ENCODE assay signal across 23 cellular contexts in genomic region chr17:49002331-49002730, GRCh38. TPM values are rescaled to one million over a fixed set of nuclear protein-coding genes. Genes with fewer than 3 reads are reported as not detected.
DNase-seq lines count a peak whose midpoint lies in the region; FAIRE-seq and TF ChIP-seq lines count a peak whose summit lies in the region.
"Had no signal": no experiment of that assay in that cellular context is flagged by ENCODE, and none has a peak within 500 bp of the region (broad histone marks: within the 10 kb centered on the region; RNA-seq: fewer than 3 reads in every experiment).

No MANE protein-coding gene starts in this region.

- CTCF ChIA-PET in H1 (lab: Charles Lee; ENCODE audit: partially characterized antibody), result interaction anchor here (1.1 to 7.4 kb wide), 4 partner anchors 11 to 34 kb away, joined by 3 to 74 read pairs (median 6); no protein-coding TSS in a partner anchor

- H3K9me3 ChIP-seq in OCI-LY1 (ENCODE audit: low read length) (no peaks in the 10 kb centered on the region), H1 (ENCODE audit: insufficient read depth in 2 of 2, low read depth in 1 of 2, low read length in 1 of 2) (no peaks in the 10 kb centered on the region)
- H3K9me3 ChIP-seq: sigmoid colon had no signal

- no peak overlapping the region for H4K91ac ChIP-seq in H1 (replicated peaks; ENCODE audit: insufficient read length, low read length)

- no peak overlapping the region for H2BK5ac ChIP-seq in H1 (ENCODE audit: low read depth, low read length)

- H2BK15ac ChIP-seq in H1 (ENCODE audit: low read length), result no peak overlapping the region

- no peaks in the 10 kb centered on the region for H4K20me1 ChIP-seq in OCI-LY1 (ENCODE audit: insufficient read depth, low read length)
- peaks cover 34 to 38% of the 10 kb centered on the region in 2 experiments for H4K20me1 ChIP-seq in H1 (replicated peaks in 1 of 2; ENCODE audit: control insufficient read depth in 1 of 2, insufficient read depth in 2 of 2, low read length in 2 of 2)

- H3K4me1 ChIP-seq in OCI-LY1 (ENCODE audit: insufficient read depth, low read length, severe bottlenecking), result peaks cover 39% of the 10 kb centered on the region
- peaks cover 1 to 25% (median 19%) of the 10 kb centered on the region in 4 experiments; a peak in 6 of 7 replicates for H3K4me1 ChIP-seq in H1 (replicated peaks in 1 of 4; ENCODE audit: control insufficient read depth in 3 of 4, insufficient read depth in 4 of 4, low read length in 3 of 4)

- H3K23me2 ChIP-seq in H1 (ENCODE audit: low read depth, low read length), result peaks cover 14% of the 10 kb centered on the region; the same call in 1 of the 2 replicates

- no peak for TF ChIP-seq POLR2A in GM12892 (IDR thresholded peaks at IDR 0.05; ENCODE audit: low read depth, low read length)
- no peak for TF ChIP-seq POLR2A in H1 (IDR thresholded peaks at IDR 0.05; ENCODE audit: control extremely low read depth in 1 of 2, low read depth in 2 of 2, low read length in 2 of 2)

- H3K36me3 ChIP-seq in OCI-LY1 (ENCODE audit: insufficient read depth, low read length) (peaks cover 10% of the 10 kb centered on the region; the same call in 1 of the 2 replicates), H1 (ENCODE audit: control insufficient read depth in 2 of 4, insufficient read depth in 4 of 4, low read length in 3 of 4) (peaks cover 2 to 58% (median 16%) of the 10 kb centered on the region in 4 experiments; a peak in 5 of 8 replicates)
- H3K36me3 ChIP-seq: sigmoid colon had no signal

- no peak for TF ChIP-seq EP300 in H1 (IDR thresholded peaks at IDR 0.05; ENCODE audit: borderline replicate concordance in 1 of 2, low read depth in 2 of 2, low read length in 2 of 2)

- no peak overlapping the region for H2AFZ ChIP-seq in OCI-LY1 (ENCODE audit: low read length)
- H2AFZ ChIP-seq in H1 (ENCODE audit: low read length), result no peak overlapping the region

- H3F3A ChIP-seq in OCI-LY1 (ENCODE audit: insufficient read depth, low read length), result no peaks in the 10 kb centered on the region

- no peak overlapping the region for H3K23ac ChIP-seq in H1 (ENCODE audit: insufficient read length)

- H3K27ac Mint-ChIP-seq in nephron, result peak overlapping the region in 2 of 3 experiments; percentile 74 to 86
- H3K27ac Mint-ChIP-seq: activated naive CD4-positive, alpha-beta T cell treated with anti-CD3 and anti-CD28 coated beads, Interleukin-2, amount 50 U/mL, for 72 hours; CD14-positive monocyte; stimulated activated effector memory CD8-positive, alpha-beta T cell treated with anti-CD3 and anti-CD28 coated beads, Interleukin-12 subunit alpha, Interleukin-12 subunit beta, amount 100 ng/mL, for 72 hours had no signal

- H3K4me3 ChIP-seq in OCI-LY1 (ENCODE audit: low read depth, low read length, poor library complexity, severe bottlenecking) (no peak overlapping the region), H1 (ENCODE audit: extremely low read depth in 1 of 4, insufficient read depth in 2 of 4, low read depth in 3 of 4, low read length in 4 of 4) (peak overlapping the region in 3 of 4 experiments; percentile 42 to 100 (median 91); a peak in 5 of 8 replicates)
- H3K4me3 ChIP-seq: lung, sigmoid colon had no signal

- H3K79me1 ChIP-seq in H1 (ENCODE audit: low read depth, low read length), result peaks cover 8% of the 10 kb centered on the region

- DNase-seq in GM12892 (ENCODE audit: insufficient read length) (no peak), H1 (ENCODE audit: low read depth in 1 of 2, low spot score in 2 of 2) (no peak), NCI-H2029 treated with DMSO at 0.1 percent for 48 hours (lab: John Stamatoyannopoulos, UW) (no peak), GM10266 (ENCODE audit: extremely low spot score) (no peak), NCI-H1105 (lab: John Stamatoyannopoulos, UW) (no peak)
- DNase-seq in activated naive CD4-positive, alpha-beta T cell (lab: John Stamatoyannopoulos, UW), result no peak
- DNase-seq: ACHN, kidney, MV-4-11, NCI-H1930, NCI-H345, sigmoid colon, T1000 had no signal

- peaks cover 74% of the 10 kb centered on the region for H3K4me1 Mint-ChIP-seq in nephron

- H4K5ac ChIP-seq in H1 (ENCODE audit: insufficient read length, low read depth, low read length), result no peak overlapping the region

- H3K27ac ChIP-seq in OCI-LY1 (ENCODE audit: low read depth, low read length, poor library complexity, severe bottlenecking), result no peak overlapping the region
- H3K27ac ChIP-seq in H1 (ENCODE audit: low read depth, low read length), result no peak overlapping the region
- H3K27ac ChIP-seq: sigmoid colon had no signal

- H2BK12ac ChIP-seq in H1 (ENCODE audit: low read depth, low read length), result no peak overlapping the region

- TF ChIP-seq CTCF in OCI-LY1 (IDR thresholded peaks at IDR 0.05; ENCODE audit: low read length) (no peak), H1 (IDR thresholded peaks at IDR 0.05; ENCODE audit: control extremely low read depth in 1 of 3, insufficient read depth in 1 of 3, low read depth in 1 of 3, low read length in 3 of 3) (no peak), nephron (IDR thresholded peaks at IDR 0.05; ENCODE audit: unreplicated experiment in 3 of 3) (no peak), GM10266 (IDR thresholded peaks at IDR 0.05; ENCODE audit: control insufficient read depth, insufficient read depth, low read depth, missing control alignments) (no peak)

- no peak for TF ChIP-seq RAD21 in H1 (IDR thresholded peaks at IDR 0.05 in 1 of 2, conservative IDR thresholded peaks at IDR 0.05 in 1 of 2; ENCODE audit: low read depth in 2 of 2, low read length in 2 of 2)

- H3K4me2 ChIP-seq in OCI-LY1 (ENCODE audit: low read length) (peak overlapping the region; percentile 76; the same call in 1 of the 2 replicates), H1 (ENCODE audit: insufficient read depth in 1 of 2, low read depth in 2 of 2, low read length in 2 of 2) (peak overlapping the region; percentile 67 to 88)

- no peaks in the 10 kb centered on the region for H3K9me2 ChIP-seq in OCI-LY1 (ENCODE audit: low read depth, low read length)

- no peak overlapping the region for H3K18ac ChIP-seq in H1 (ENCODE audit: extremely low read depth, low read length)

- H2BK20ac ChIP-seq in H1 (ENCODE audit: low read length), result no peak overlapping the region

- H3K79me2 ChIP-seq in OCI-LY1 (ENCODE audit: insufficient read depth, low read length) (peaks cover 71% of the 10 kb centered on the region), H1 (ENCODE audit: control insufficient read depth in 1 of 2, insufficient read depth in 2 of 2, low read length in 2 of 2) (peaks cover 76 to 100% of the 10 kb centered on the region in 2 experiments)

- H4K8ac ChIP-seq in H1 (ENCODE audit: extremely low read depth, insufficient read depth, low read length), result no peak overlapping the region

- POLR2A ChIA-PET in H1 (lab: Charles Lee; ENCODE audit: partially characterized antibody), result interaction anchor here (0.8 to 14.3 kb wide), 7 partner anchors 8 to 93 kb away, joined by 3 to 366 read pairs (median 4); no protein-coding TSS in a partner anchor

- H3K56ac ChIP-seq in H1 (replicated peaks; ENCODE audit: insufficient read length, low read depth, low read length), result no peak overlapping the region

- H3K27me3 Mint-ChIP-seq in nephron (ENCODE audit: low read depth), result no peaks in the 10 kb centered on the region

- H3K4me3 Mint-ChIP-seq in nephron, result peak overlapping the region; percentile 71 to 83 (median 74)
- H3K4me3 Mint-ChIP-seq: stimulated activated effector memory CD8-positive, alpha-beta T cell treated with anti-CD3 and anti-CD28 coated beads, Interleukin-12 subunit alpha, Interleukin-12 subunit beta, amount 100 ng/mL, for 72 hours had no signal

- H3K9me3 Mint-ChIP-seq in nephron, result no peaks in the 10 kb centered on the region
- H3K9me3 Mint-ChIP-seq: activated naive CD4-positive, alpha-beta T cell treated with anti-CD3 and anti-CD28 coated beads, Interleukin-2, amount 50 U/mL, for 72 hours; stimulated activated effector memory CD8-positive, alpha-beta T cell treated with anti-CD3 and anti-CD28 coated beads, Interleukin-12 subunit alpha, Interleukin-12 subunit beta, amount 100 ng/mL, for 72 hours had no signal

- H3K27me3 ChIP-seq in OCI-LY1 (ENCODE audit: insufficient read depth, low read length), result no peaks in the 10 kb centered on the region
- H3K27me3 ChIP-seq in H1 (replicated peaks in 1 of 4; ENCODE audit: control insufficient read depth in 3 of 4, extremely low read depth in 1 of 4, insufficient read depth in 3 of 4, low read length in 3 of 4), result no peaks in the 10 kb centered on the region

- FAIRE-seq in GM12892 (lab: Jason Lieb, UNC) (peak; percentile 9), H1 (lab: Jason Lieb, UNC) (no peak)
- FAIRE-seq: colon, kidney had no signal

- H3K14ac ChIP-seq in H1 (ENCODE audit: insufficient read length), result no peak overlapping the region

- no peak overlapping the region for H2AK5ac ChIP-seq in H1 (ENCODE audit: low read depth, low read length)

- H2BK120ac ChIP-seq in H1 (replicated peaks; ENCODE audit: low read depth, low read length), result no peak overlapping the region

- H3K9ac ChIP-seq in OCI-LY1 (ENCODE audit: low read length) (no peak overlapping the region), H1 (replicated peaks in 1 of 4; ENCODE audit: extremely low read depth in 1 of 4, low read depth in 3 of 4, low read length in 3 of 4) (no peak overlapping the region)

- WGBS in H1 (ENCODE audit: extremely low coverage in 1 of 2, insufficient coverage in 1 of 2, insufficient read length in 1 of 2, insufficient replicate concordance in 2 of 2, low coverage in 1 of 2, low lambda C conversion rate in 2 of 2, missing lambda C conversion rate in 1 of 2), 2 experiments, result 35% methylated on average over 2 of the region's 2 CpGs; no CpG with 5 or more reads in 1 of the 2 experiments

- H3K4ac ChIP-seq in H1 (replicated peaks; ENCODE audit: insufficient read length, low read depth, low read length), result no peak overlapping the region

- H3K36me3 Mint-ChIP-seq in nephron (ENCODE audit: low read depth), result peaks cover 36% of the 10 kb centered on the region
- H3K36me3 Mint-ChIP-seq: stimulated activated effector memory CD8-positive, alpha-beta T cell treated with anti-CD3 and anti-CD28 coated beads, Interleukin-12 subunit alpha, Interleukin-12 subunit beta, amount 100 ng/mL, for 72 hours had no signal

RNA-seq across cellular contexts. Expression of gene IGF2BP1, which starts 5.1 kb away (rescaled TPM):
- 0.74 TPM for polyA plus RNA-seq in GM12892 (2012; ENCODE audit: missing spikeins)
- 487 and 513 TPM in 2 replicates for total RNA-seq in H1 (2021; fragmentation: NEBNext Ultra II Directional; extraction: Animal tissue kit (Norgen Biotek cat#: 25700))
- 41.6 and 92.2 TPM in 2 replicates for polyA plus RNA-seq in H1 (2011; rRNA removed)
- polyA plus RNA-seq in H1 (2011; cell fraction: cytosol; rRNA removed), result 61.5 TPM
- polyA plus RNA-seq in H1 (2011; cell fraction: nucleus; rRNA removed), result 133 TPM
- polyA plus RNA-seq in H1 (2012, experiment 1 of 2), result 99.0 to 129 TPM (median 117 TPM) in 4 replicates
- 51.1 TPM for polyA plus RNA-seq in H1 (2012, experiment 2 of 2)
- polyA plus RNA-seq in H1 (2013, experiment 1 of 2), result 101 TPM
- 103 TPM for polyA plus RNA-seq in H1 (2013, experiment 2 of 2)
- 125 and 134 TPM in 2 replicates for polyA minus RNA-seq in H1 (2011; rRNA and poly(A)+ RNA removed)
- 145 TPM for polyA minus RNA-seq in H1 (2011; cell fraction: cytosol; rRNA and poly(A)+ RNA removed)
- 95.5 TPM for polyA minus RNA-seq in H1 (2011; cell fraction: nucleus; rRNA and poly(A)+ RNA removed)
- polyA plus RNA-seq: CD14-positive monocyte had no signal

RNA-seq across cellular contexts. Expression of gene GIP, which starts 33.9 kb away (rescaled TPM):
- not detected for polyA plus RNA-seq in GM12892 (2012; ENCODE audit: missing spikeins)
- not detected in 2 replicates for total RNA-seq in H1 (2021; fragmentation: NEBNext Ultra II Directional; extraction: Animal tissue kit (Norgen Biotek cat#: 25700))
- polyA plus RNA-seq in H1 (2011; rRNA removed), result 0.14 and 0.16 TPM in 2 replicates
- polyA plus RNA-seq in H1 (2011; cell fraction: cytosol; rRNA removed), result not detected
- polyA plus RNA-seq in H1 (2011; cell fraction: nucleus; rRNA removed), result not detected
- polyA plus RNA-seq in H1 (2012, experiment 1 of 2), result 0.29 to 0.34 TPM in 2 of 4 replicates, not detected in the others
- not detected for polyA plus RNA-seq in H1 (2012, experiment 2 of 2)
- polyA plus RNA-seq in H1 (2013, experiment 1 of 2), result 0.39 TPM
- polyA plus RNA-seq in H1 (2013, experiment 2 of 2), result 0.66 TPM
- polyA minus RNA-seq in H1 (2011; rRNA and poly(A)+ RNA removed), result 0.39 TPM in 1 of 2 replicates, not detected in the other
- polyA minus RNA-seq in H1 (2011; cell fraction: cytosol; rRNA and poly(A)+ RNA removed), result not detected
- not detected for polyA minus RNA-seq in H1 (2011; cell fraction: nucleus; rRNA and poly(A)+ RNA removed)
- total RNA-seq: activated naive CD4-positive, alpha-beta T cell treated with anti-CD3 and anti-CD28 coated beads, Interleukin-2, amount 50 U/mL, for 72 hours; kidney; lung; myocyte; RPMI7951; sigmoid colon; temporal lobe had no signal
- polyA plus RNA-seq: CD14-positive monocyte, lung, sigmoid colon had no signal

RNA-seq across cellular contexts. Expression of gene SNF8, which starts 57.7 kb away (rescaled TPM):
- polyA plus RNA-seq in GM12892 (2012; ENCODE audit: missing spikeins), result 75.4 TPM
- total RNA-seq in H1 (2021; fragmentation: NEBNext Ultra II Directional; extraction: Animal tissue kit (Norgen Biotek cat#: 25700)), result 130 and 133 TPM in 2 replicates
- 132 and 134 TPM in 2 replicates for polyA plus RNA-seq in H1 (2011; rRNA removed)
- polyA plus RNA-seq in H1 (2011; cell fraction: cytosol; rRNA removed), result 155 TPM
- 87.7 TPM for polyA plus RNA-seq in H1 (2011; cell fraction: nucleus; rRNA removed)
- polyA plus RNA-seq in H1 (2012, experiment 1 of 2), result 148 to 187 TPM (median 180 TPM) in 4 replicates
- 75.0 TPM for polyA plus RNA-seq in H1 (2012, experiment 2 of 2)
- polyA plus RNA-seq in H1 (2013, experiment 1 of 2), result 96.7 TPM
- polyA plus RNA-seq in H1 (2013, experiment 2 of 2), result 108 TPM
- 83.1 and 86.2 TPM in 2 replicates for polyA minus RNA-seq in H1 (2011; rRNA and poly(A)+ RNA removed)
- polyA minus RNA-seq in H1 (2011; cell fraction: cytosol; rRNA and poly(A)+ RNA removed), result 56.1 TPM
- polyA minus RNA-seq in H1 (2011; cell fraction: nucleus; rRNA and poly(A)+ RNA removed), result 38.1 TPM
